Comparison of ENCODE assay signal across 16 cellular contexts in the genomic region with DNA sequence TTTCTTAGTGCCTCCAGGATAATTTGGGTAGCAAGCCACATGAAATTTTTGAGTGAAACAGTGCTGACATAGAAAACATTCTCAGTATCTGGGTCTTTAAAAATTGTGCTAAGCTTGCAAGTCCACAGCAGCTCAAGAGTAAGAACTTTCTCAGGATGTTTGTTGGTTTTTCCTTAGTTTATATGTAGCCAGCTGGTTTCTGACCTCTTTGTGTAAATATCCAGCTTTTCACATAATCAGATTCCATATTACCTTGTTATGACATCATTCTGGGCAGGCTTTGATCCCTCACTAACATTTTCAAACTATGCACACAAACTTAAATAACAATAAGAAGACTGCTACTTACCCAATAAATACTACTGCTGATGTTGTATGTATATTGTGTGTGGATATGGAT.
"Had no signal": no experiment of that assay in that cellular context is flagged by ENCODE, and none has a peak within 500 bp of the region (broad histone marks: within the 10 kb centered on the region; RNA-seq: fewer than 3 reads in every experiment).

No MANE protein-coding gene starts in this region.

- DNase-seq: activated CD4-positive, alpha-beta memory T cell treated with anti-CD3 and anti-CD28 coated beads, Interleukin-2, amount 10 ng/mL, durations not matched to agents 7 days and 5 days; activated CD4-positive, alpha-beta T cell treated with anti-CD3 and anti-CD28 coated beads for 4 hours; activated naive CD4-positive, alpha-beta T cell treated with anti-CD3 and anti-CD28 coated beads, Interleukin-2, amount 50 U/mL, for 16 hours; activated T-cell treated with anti-CD3 and anti-CD28 coated beads, Interleukin-2, amount 50 U/mL, for 24 hours; adrenal gland; effector memory CD4-positive, alpha-beta T cell; immature natural killer cell; left cardiac atrium; lower lobe of right lung; naive thymus-derived CD4-positive, alpha-beta T cell; ovary; sigmoid colon; stimulated activated CD4-positive, alpha-beta T cell treated with anti-CD3 and anti-CD28 coated beads, Interleukin-12 subunit alpha, Interleukin-12 subunit beta, amount 100 ng/mL, for 4 hours; stimulated activated CD4-positive, alpha-beta T cell treated with anti-CD3 and anti-CD28 coated beads, Interleukin-2, amount 100 ng/mL, for 24 hours; SW 1271 had no signal

- H3K4me1 ChIP-seq: adrenal gland, lower lobe of right lung, sigmoid colon had no signal

- H3K4me3 ChIP-seq: adrenal gland, lower lobe of right lung, ovary, sigmoid colon had no signal

- H3K27me3 ChIP-seq: adrenal gland, ovary, sigmoid colon had no signal

- H3K36me3 ChIP-seq: adrenal gland, lower lobe of right lung, ovary, sigmoid colon had no signal

- H3K27ac ChIP-seq: adrenal gland, epithelial cell of prostate, lower lobe of right lung, ovary, sigmoid colon had no signal

- H3K9me3 ChIP-seq: adrenal gland, lower lobe of right lung, ovary, sigmoid colon had no signal
